Comparison of ENCODE assay signal across 17 cellular contexts in genomic region chr15:70056091-70056680, GRCh38. TPM values are rescaled to one million over a fixed set of nuclear protein-coding genes. Genes with fewer than 3 reads are reported as not detected.
A peak's percentile ranks its signal among the peaks of the same experiment; 100 is the strongest.
DNase-seq lines count a peak whose midpoint lies in the region; ATAC-seq and TF ChIP-seq lines count a peak whose summit lies in the region.
"Had no signal": no experiment of that assay in that cellular context is flagged by ENCODE, and none has a peak within 500 bp of the region (broad histone marks: within the 10 kb centered on the region; RNA-seq: fewer than 3 reads in every experiment).

No MANE protein-coding gene starts in this region.

- DNase-seq in SK-N-SH (no peak), RWPE1 (ENCODE audit: low spot score) (no peak), lower lobe of right lung (peak; percentile 20), spleen (peak; percentile 65), GM23338 (ENCODE audit: low spot score) (no peak), SHP77 treated with DMSO at 0.1 percent for 48 hours (lab: John Stamatoyannopoulos, UW) (no peak), Calu3 (no peak)
- DNase-seq: 8988T, H7, NCI-H1105, NCI-H187, NCI-H2171, NCI-H446 treated with DMSO at 0.1 percent for 48 hours, NCI-H748 treated with DMSO at 0.1 percent for 48 hours had no signal

- H3K27me3 Mint-ChIP-seq in GM23338 (ENCODE audit: insufficient read depth, low read depth, poor library complexity) (peaks cover 9% of the 10 kb centered on the region), Calu3 (ENCODE audit: unreplicated experiment) (no peaks in the 10 kb centered on the region)

- H3K4me1 ChIP-seq in SK-N-SH (ENCODE audit: control insufficient read depth in 1 of 2, insufficient read depth in 2 of 2, low read depth in 1 of 2, low read length in 1 of 2) = peaks cover 0 to 37% of the 10 kb centered on the region in 2 experiments; a peak in 2 of 4 replicates
- H3K4me1 ChIP-seq in lower lobe of right lung = no peaks in the 10 kb centered on the region
- H3K4me1 ChIP-seq in spleen = no peaks in the 10 kb centered on the region
- no peaks in the 10 kb centered on the region for H3K4me1 ChIP-seq in GM23338 (ENCODE audit: insufficient read depth)

- H3K79me2 ChIP-seq in SK-N-SH (ENCODE audit: insufficient read depth) (no peaks in the 10 kb centered on the region), GM23338 (replicated peaks; ENCODE audit: insufficient read depth) (no peaks in the 10 kb centered on the region)

- H3F3A ChIP-seq in SK-N-SH (replicated peaks; ENCODE audit: insufficient read depth) (no peaks in the 10 kb centered on the region), GM23338 (replicated peaks; ENCODE audit: low read depth) (no peaks in the 10 kb centered on the region)

- TF ChIP-seq EP300 in SK-N-SH (IDR thresholded peaks at IDR 0.05; ENCODE audit: borderline replicate concordance in 1 of 2, low read depth in 1 of 2, low read length in 1 of 2) = no peak

- CTCF ChIA-PET in SK-N-SH (lab: Yijun Ruan, JAX) = interaction anchor here (0.8 to 1.4 kb wide), 4 partner anchors 16 to 757 kb away, joined by 3 to 4 read pairs (median 4); no protein-coding TSS in a partner anchor
- CTCF ChIA-PET in RWPE1 (lab: Yijun Ruan, JAX) = interaction anchor here (0.5 to 0.6 kb wide), 2 partner anchors 9 to 140 kb away, joined by 3 read pairs; no protein-coding TSS in a partner anchor
- CTCF ChIA-PET in Calu3 (lab: Charles Lee) = no interaction called here

- H3K9ac ChIP-seq in SK-N-SH = no peak overlapping the region
- H3K9ac ChIP-seq: BLaER1 treated with 17β-estradiol and CSF1 and Interleukin-3, amounts not matched to agents 10 nM and 100 nM; KMS-11 had no signal

- H3K36me3 ChIP-seq in SK-N-SH (replicated peaks in 1 of 2; ENCODE audit: control insufficient read depth in 1 of 2, insufficient read depth in 2 of 2, low read length in 1 of 2) (peaks cover 20 to 73% of the 10 kb centered on the region in 2 experiments), lower lobe of right lung (peaks cover 100% of the 10 kb centered on the region), spleen (peaks cover 15 to 100% (median 100%) of the 10 kb centered on the region in 6 donors), GM23338 (ENCODE audit: insufficient read depth) (peaks cover 9% of the 10 kb centered on the region; the same call in 1 of the 2 replicates)

- H3K4me3 Mint-ChIP-seq in GM23338 (no peak overlapping the region), Calu3 (ENCODE audit: low read depth, unreplicated experiment) (no peak overlapping the region)

- ATAC-seq in SK-N-SH treated with all-trans-retinoic acid at 6 μM for 48 hours = no peak
- no peak for ATAC-seq in lower lobe of right lung
- ATAC-seq in GM23338 = no peak

- POLR2A ChIA-PET in SK-N-SH (lab: Yijun Ruan, JAX) (no interaction called here), RWPE1 (lab: Yijun Ruan, JAX; ENCODE audit: low non-redundant PET) (no interaction called here)

- H3K4me3 ChIP-seq in SK-N-SH (ENCODE audit: low read depth in 2 of 2, low read length in 1 of 2) (no peak overlapping the region; a peak in 1 of 4 replicates), lower lobe of right lung (no peak overlapping the region), spleen (no peak overlapping the region), GM23338 (no peak overlapping the region)
- H3K4me3 ChIP-seq: BLaER1 treated with 17β-estradiol and CSF1 and Interleukin-3, amounts not matched to agents 10 nM and 100 nM had no signal

- H4K20me1 ChIP-seq in SK-N-SH (ENCODE audit: insufficient read depth) (peaks cover 15% of the 10 kb centered on the region), GM23338 (replicated peaks; ENCODE audit: insufficient read depth) (no peaks in the 10 kb centered on the region; the same call in 1 of the 2 replicates)

- no peak for TF ChIP-seq RAD21 in SK-N-SH (IDR thresholded peaks at IDR 0.05; ENCODE audit: low read length)

- H3K9me3 Mint-ChIP-seq in GM23338 (no peaks in the 10 kb centered on the region), Calu3 (ENCODE audit: low read depth, unreplicated experiment) (no peaks in the 10 kb centered on the region)

- H3K9me2 ChIP-seq in SK-N-SH = no peaks in the 10 kb centered on the region
- H3K9me2 ChIP-seq in GM23338 (ENCODE audit: insufficient read depth) = no peaks in the 10 kb centered on the region

- intact Hi-C loops in lower lobe of right lung (cut with DNase I) = no loop called here
- intact Hi-C loops in spleen (cut with DNase I; ENCODE audit: low total_unique reads) = no loop called here
- intact Hi-C loops in Calu3 (cut with micrococcal nuclease; ENCODE audit: unreplicated experiment) = no loop called here

- TF ChIP-seq POLR2A in spleen (IDR thresholded peaks at IDR 0.05) = no peak

- H3K4me1 Mint-ChIP-seq in GM23338 = no peaks in the 10 kb centered on the region
- no peaks in the 10 kb centered on the region for H3K4me1 Mint-ChIP-seq in Calu3 (ENCODE audit: low read depth, unreplicated experiment)

- H3K36me3 Mint-ChIP-seq in GM23338 (ENCODE audit: low read depth) (peaks cover 87% of the 10 kb centered on the region), Calu3 (ENCODE audit: insufficient read depth, unreplicated experiment) (peaks cover 36% of the 10 kb centered on the region)

- BruUV-seq in Calu3 (replicated peaks; lab: Mats Ljungman, UMichigan) = no TSS peak

- H3K9me3 ChIP-seq in SK-N-SH (no peaks in the 10 kb centered on the region), lower lobe of right lung (no peaks in the 10 kb centered on the region), spleen (no peaks in the 10 kb centered on the region)
- H3K9me3 ChIP-seq: BLaER1 treated with 17β-estradiol and CSF1 and Interleukin-3, amounts not matched to agents 10 nM and 100 nM had no signal

- WGBS in SK-N-SH (ENCODE audit: low lambda C conversion rate) = 97% methylated on average over 9 of the region's 9 CpGs
- 92 to 95% (median 92%) methylated on average over 9 of the region's 9 CpGs for WGBS in spleen, 5 donors

- H3K4me2 ChIP-seq in SK-N-SH (no peak overlapping the region), GM23338 (no peak overlapping the region)
- H3K4me2 ChIP-seq: BLaER1 treated with 17β-estradiol and CSF1 and Interleukin-3, amounts not matched to agents 10 nM and 100 nM; KMS-11 had no signal

- H3K27ac ChIP-seq in SK-N-SH (ENCODE audit: low read depth in 2 of 2, low read length in 1 of 2) (peak overlapping the region in 1 of 2 experiments; percentile 23; a peak in 1 of 4 replicates), RWPE1 (peak overlapping the region; percentile 6; the same call in 1 of the 2 replicates), lower lobe of right lung (no peak overlapping the region), spleen (no peak overlapping the region), GM23338 (ENCODE audit: low read depth) (no peak overlapping the region)
- H3K27ac ChIP-seq: BLaER1 treated with 17β-estradiol and CSF1 and Interleukin-3, amounts not matched to agents 10 nM and 100 nM; KMS-11 had no signal

- H3K27ac Mint-ChIP-seq in GM23338 = no peak overlapping the region
- H3K27ac Mint-ChIP-seq in Calu3 (ENCODE audit: unreplicated experiment) = no peak overlapping the region

- no peaks in the 10 kb centered on the region for H3K27me3 ChIP-seq in SK-N-SH (ENCODE audit: insufficient read depth)
- no peaks in the 10 kb centered on the region for H3K27me3 ChIP-seq in lower lobe of right lung (ENCODE audit: low read depth)
- H3K27me3 ChIP-seq in spleen (replicated peaks in 1 of 7) = no peaks in the 10 kb centered on the region
- H3K27me3 ChIP-seq in GM23338 (ENCODE audit: insufficient read depth) = no peaks in the 10 kb centered on the region

- TF ChIP-seq CTCF in SK-N-SH (IDR thresholded peaks at IDR 0.05) (0 out of 2 replicates have a peak, but pooled peaks have one; percentile 2), RWPE1 (conservative IDR thresholded peaks at IDR 0.05; ENCODE audit: low read depth) (no peak), lower lobe of right lung (IDR thresholded peaks at IDR 0.05) (no peak), spleen (IDR thresholded peaks at IDR 0.05 in 8 of 11, conservative IDR thresholded peaks at IDR 0.05 in 3 of 11) (no peak), GM23338 (conservative IDR thresholded peaks at IDR 0.05; ENCODE audit: low read depth in 2 of 2) (no peak), Calu3 (IDR thresholded peaks at IDR 0.05; ENCODE audit: unreplicated experiment) (no peak)

- H2AFZ ChIP-seq in SK-N-SH (ENCODE audit: low read depth) (no peak overlapping the region), GM23338 (no peak overlapping the region)

TF ChIP-seq in SK-N-SH, 30 proteins besides CTCF, POLR2A, EP300 and RAD21 (continues in another document):
- TF ChIP-seq RCOR1 (IDR thresholded peaks at IDR 0.05; ENCODE audit: low read length) = no peak
- no peak for TF ChIP-seq FOSL2 (IDR thresholded peaks at IDR 0.05; ENCODE audit: borderline replicate concordance, low read depth)
- TF ChIP-seq JUND (IDR thresholded peaks at IDR 0.05) = no peak
- TF ChIP-seq MXI1 (IDR thresholded peaks at IDR 0.05; ENCODE audit: low read depth, low read length) = no peak
- no peak for TF ChIP-seq CHD2 (IDR thresholded peaks at IDR 0.05; ENCODE audit: low read length, partially characterized antibody)
- TF ChIP-seq GABPA (IDR thresholded peaks at IDR 0.05; ENCODE audit: low read depth) = no peak

TF ChIP-seq in SK-N-SH treated with all-trans-retinoic acid at 6 μM for 48 hours, 23 proteins besides CTCF, POLR2A, EP300 and RAD21 (continues in another document):
- TF ChIP-seq ESRRG (CRISPR knock-in tag; IDR thresholded peaks at IDR 0.05) = no peak

TF ChIP-seq in GM23338, 12 proteins besides CTCF, POLR2A, EP300 and RAD21 (continues in another document):
- TF ChIP-seq POLR2AphosphoS5 (IDR thresholded peaks at IDR 0.05; ENCODE audit: low read depth) (no peak), ETS1 (IDR thresholded peaks at IDR 0.05) (no peak), EZH2 (IDR thresholded peaks at IDR 0.05; ENCODE audit: low read depth, unreplicated experiment) (no peak)

RNA-seq across cellular contexts. Expression of gene TLE3, which starts 41.5 kb away (rescaled TPM):
- polyA plus RNA-seq in SK-N-SH (2012; rRNA removed) = 8.4 and 14.7 TPM in 2 replicates
- polyA plus RNA-seq in SK-N-SH (2012; cell fraction: cytosol; rRNA removed) = 6.1 and 8.4 TPM in 2 replicates
- 42.8 and 50.1 TPM in 2 replicates for polyA plus RNA-seq in SK-N-SH (2012; cell fraction: nucleus; rRNA removed)
- total RNA-seq in lower lobe of right lung = 63.7 TPM
- 100 to 1,000 TPM in 5 of 7 donors, 10 to 100 TPM in 2; 81.7 to 141 (median 121) TPM for total RNA-seq in spleen
- 10 to 100 TPM; 23.7 to 41.0 (median 29.2) TPM for polyA plus RNA-seq in spleen
- total RNA-seq in GM23338 (2014; rRNA removed; shearing (Covaris generic)) = 55.7 and 79.5 TPM in 2 replicates
- polyA plus RNA-seq in GM23338 (2016; fragmentation: Nextera tagmentation; extraction: Ambion mirVana) = 9.2 and 10.4 TPM in 2 replicates
- total RNA-seq in Calu3 (2022) = 53.5 and 54.8 TPM in 2 replicates

Comparison
In these comparisons a context has a peak if more than half of its experiments do, and no peak if none do; other contexts are left out.
1. DNase-seq: peak in lower lobe of right lung (single experiment) and spleen (single experiment); none in SK-N-SH (single experiment), RWPE1 (single experiment), GM23338 (single experiment), SHP77 treated with DMSO at 0.1 percent for 48 hours (single experiment) and Calu3 (single experiment).